9 cellular contexts compared by ENCODE assay signal in genomic region chr9:130451509-130452388, GRCh38. TPM values are rescaled to one million over a fixed set of nuclear protein-coding genes. Genes with fewer than 3 reads are reported as not detected.
DNase-seq lines count a peak whose midpoint lies in the region; ATAC-seq and TF ChIP-seq lines count a peak whose summit lies in the region.
"Had no signal": no experiment of that assay in that cellular context is flagged by ENCODE, and none has a peak within 500 bp of the region (broad histone marks: within the 10 kb centered on the region; RNA-seq: fewer than 3 reads in every experiment).

No MANE protein-coding gene starts in this region.

- peaks cover 26% of the 10 kb centered on the region for H3K4me1 ChIP-seq in rectal smooth muscle tissue (ENCODE audit: control insufficient read depth, insufficient read depth, low read length)

- no peak overlapping the region for H3K4me3 ChIP-seq in WI38 (ENCODE audit: low read depth, low read length)
- no peak overlapping the region for H3K4me3 ChIP-seq in rectal smooth muscle tissue (ENCODE audit: low read length)

- H3K27me3 ChIP-seq in rectal smooth muscle tissue (ENCODE audit: control insufficient read depth, insufficient read depth, low read length): no peaks in the 10 kb centered on the region

- no peaks in the 10 kb centered on the region for H3K9me3 Mint-ChIP-seq in activated T-cell treated with anti-CD3 and anti-CD28 coated beads, Interleukin-2, amount 50 U/mL, for 72 hours
- no peaks in the 10 kb centered on the region for H3K9me3 Mint-ChIP-seq in activated T-cell treated with anti-CD3 and anti-CD28 coated beads, Interleukin-2, amount 50 U/mL, for 24 hours
- H3K9me3 Mint-ChIP-seq: central memory CD8-positive, alpha-beta T cell had no signal

- no peak overlapping the region for H3K4me3 Mint-ChIP-seq in activated T-cell treated with anti-CD3 and anti-CD28 coated beads, Interleukin-2, amount 50 U/mL, for 72 hours
- H3K4me3 Mint-ChIP-seq in activated T-cell treated with anti-CD3 and anti-CD28 coated beads, Interleukin-2, amount 50 U/mL, for 24 hours: no peak overlapping the region
- H3K4me3 Mint-ChIP-seq: central memory CD8-positive, alpha-beta T cell had no signal

- peak in 1 of 2 donors; percentile 54 for ATAC-seq in activated T-cell treated with anti-CD3 and anti-CD28 coated beads, Interleukin-2, amount 50 U/mL, for 72 hours (replicated peaks in 1 of 2)
- no peak for ATAC-seq in GM18498 (IDR thresholded peaks at IDR 0.05; ENCODE audit: unreplicated experiment)

- H3K9ac ChIP-seq in rectal smooth muscle tissue (ENCODE audit: low read length): no peak overlapping the region

- H3K4me1 Mint-ChIP-seq in activated T-cell treated with anti-CD3 and anti-CD28 coated beads, Interleukin-2, amount 50 U/mL, for 72 hours (ENCODE audit: low read depth): peaks cover 23% of the 10 kb centered on the region
- peaks cover 7% of the 10 kb centered on the region for H3K4me1 Mint-ChIP-seq in activated T-cell treated with anti-CD3 and anti-CD28 coated beads, Interleukin-2, amount 50 U/mL, for 24 hours (ENCODE audit: low read depth)

- peak overlapping the region; percentile 75 for H3K27ac ChIP-seq in rectal smooth muscle tissue (ENCODE audit: low read depth, low read length)

- no peaks in the 10 kb centered on the region for H3K36me3 ChIP-seq in rectal smooth muscle tissue (ENCODE audit: control insufficient read depth, insufficient read depth, low read length)

- peak; percentile 47 for TF ChIP-seq CTCF in WI38 (IDR thresholded peaks at IDR 0.05; ENCODE audit: low read depth, low read length)

- H3K36me3 Mint-ChIP-seq in activated T-cell treated with anti-CD3 and anti-CD28 coated beads, Interleukin-2, amount 50 U/mL, for 72 hours (ENCODE audit: insufficient read depth in 2 of 2): peaks cover 0 to 3% of the 10 kb centered on the region in 2 donors
- no peaks in the 10 kb centered on the region for H3K36me3 Mint-ChIP-seq in activated T-cell treated with anti-CD3 and anti-CD28 coated beads, Interleukin-2, amount 50 U/mL, for 24 hours (ENCODE audit: low read depth)

- peaks cover 15% of the 10 kb centered on the region for H3K27me3 Mint-ChIP-seq in activated T-cell treated with anti-CD3 and anti-CD28 coated beads, Interleukin-2, amount 50 U/mL, for 72 hours (ENCODE audit: low read depth)
- peaks cover 49% of the 10 kb centered on the region for H3K27me3 Mint-ChIP-seq in activated T-cell treated with anti-CD3 and anti-CD28 coated beads, Interleukin-2, amount 50 U/mL, for 24 hours

- peak; percentile 38 to 47 for DNase-seq in activated T-cell treated with anti-CD3 and anti-CD28 coated beads, Interleukin-2, amount 50 U/mL, for 72 hours
- DNase-seq in activated T-cell treated with anti-CD3 and anti-CD28 coated beads, Interleukin-2, amount 50 U/mL, for 24 hours: no peak
- peak; percentile 92 for DNase-seq in NCI-H2029 (lab: John Stamatoyannopoulos, UW)
- DNase-seq in glomerular visceral epithelial cell (ENCODE audit: extremely low spot score): peak; percentile 95
- no peak for DNase-seq in activated T-cell treated with anti-CD3 and anti-CD28 coated beads, Interleukin-2, amount 50 U/mL, for 1 hour

- no peak overlapping the region for H3K27ac Mint-ChIP-seq in activated T-cell treated with anti-CD3 and anti-CD28 coated beads, Interleukin-2, amount 50 U/mL, for 72 hours
- H3K27ac Mint-ChIP-seq in activated T-cell treated with anti-CD3 and anti-CD28 coated beads, Interleukin-2, amount 50 U/mL, for 24 hours: no peak overlapping the region

RNA-seq across cellular contexts. Expression of gene ASS1, which starts 7.0 kb away (rescaled TPM):
- total RNA-seq in activated T-cell treated with anti-CD3 and anti-CD28 coated beads, Interleukin-2, amount 50 U/mL, for 72 hours: 10 to 100 TPM; 58.0 to 58.4 TPM

Comparison
In these comparisons a context has a peak if more than half of its experiments do, and no peak if none do; other contexts are left out.
1. DNase-seq: peak in activated T-cell treated with anti-CD3 and anti-CD28 coated beads, Interleukin-2, amount 50 U/mL, for 72 hours (2 of 2), NCI-H2029 (single experiment) and glomerular visceral epithelial cell (single experiment); none in activated T-cell treated with anti-CD3 and anti-CD28 coated beads, Interleukin-2, amount 50 U/mL, for 24 hours (single experiment) and activated T-cell treated with anti-CD3 and anti-CD28 coated beads, Interleukin-2, amount 50 U/mL, for 1 hour (single experiment).